In genomic region chr5:154406826-154407225, GRCh38 we compare ENCODE assay signal across 1 cellular context.
TF ChIP-seq lines count a peak whose summit lies in the region.

No MANE protein-coding gene starts in this region.

TF ChIP-seq in IMR-90, 13 proteins besides CTCF, POLR2A, EP300 and RAD21 (continued from another document):
- TF ChIP-seq, protein P1, sequence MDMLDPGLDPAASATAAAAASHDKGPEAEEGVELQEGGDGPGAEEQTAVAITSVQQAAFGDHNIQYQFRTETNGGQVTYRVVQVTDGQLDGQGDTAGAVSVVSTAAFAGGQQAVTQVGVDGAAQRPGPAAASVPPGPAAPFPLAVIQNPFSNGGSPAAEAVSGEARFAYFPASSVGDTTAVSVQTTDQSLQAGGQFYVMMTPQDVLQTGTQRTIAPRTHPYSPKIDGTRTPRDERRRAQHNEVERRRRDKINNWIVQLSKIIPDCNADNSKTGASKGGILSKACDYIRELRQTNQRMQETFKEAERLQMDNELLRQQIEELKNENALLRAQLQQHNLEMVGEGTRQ (IDR thresholded peaks at IDR 0.05; ENCODE audit: low read depth, low read length), result no peak
- TF ChIP-seq MAFK (IDR thresholded peaks at IDR 0.05; ENCODE audit: low read depth, low read length) (no peak), SMC3 (IDR thresholded peaks at IDR 0.05; ENCODE audit: low read depth, low read length) (no peak), MXI1 (IDR thresholded peaks at IDR 0.05; ENCODE audit: borderline replicate concordance, low read depth, low read length) (no peak), RFX5 (IDR thresholded peaks at IDR 0.05; ENCODE audit: low read depth, low read length) (no peak), CHD1 (IDR thresholded peaks at IDR 0.05; ENCODE audit: low read depth, low read length) (no peak), FOS (IDR thresholded peaks at IDR 0.05; ENCODE audit: low read depth, low read length) (no peak), BHLHE40 (IDR thresholded peaks at IDR 0.05; ENCODE audit: low read depth, low read length) (no peak)
TF ChIP-seq in IMR-90: peak in this region for 0.
